In the genomic region with DNA sequence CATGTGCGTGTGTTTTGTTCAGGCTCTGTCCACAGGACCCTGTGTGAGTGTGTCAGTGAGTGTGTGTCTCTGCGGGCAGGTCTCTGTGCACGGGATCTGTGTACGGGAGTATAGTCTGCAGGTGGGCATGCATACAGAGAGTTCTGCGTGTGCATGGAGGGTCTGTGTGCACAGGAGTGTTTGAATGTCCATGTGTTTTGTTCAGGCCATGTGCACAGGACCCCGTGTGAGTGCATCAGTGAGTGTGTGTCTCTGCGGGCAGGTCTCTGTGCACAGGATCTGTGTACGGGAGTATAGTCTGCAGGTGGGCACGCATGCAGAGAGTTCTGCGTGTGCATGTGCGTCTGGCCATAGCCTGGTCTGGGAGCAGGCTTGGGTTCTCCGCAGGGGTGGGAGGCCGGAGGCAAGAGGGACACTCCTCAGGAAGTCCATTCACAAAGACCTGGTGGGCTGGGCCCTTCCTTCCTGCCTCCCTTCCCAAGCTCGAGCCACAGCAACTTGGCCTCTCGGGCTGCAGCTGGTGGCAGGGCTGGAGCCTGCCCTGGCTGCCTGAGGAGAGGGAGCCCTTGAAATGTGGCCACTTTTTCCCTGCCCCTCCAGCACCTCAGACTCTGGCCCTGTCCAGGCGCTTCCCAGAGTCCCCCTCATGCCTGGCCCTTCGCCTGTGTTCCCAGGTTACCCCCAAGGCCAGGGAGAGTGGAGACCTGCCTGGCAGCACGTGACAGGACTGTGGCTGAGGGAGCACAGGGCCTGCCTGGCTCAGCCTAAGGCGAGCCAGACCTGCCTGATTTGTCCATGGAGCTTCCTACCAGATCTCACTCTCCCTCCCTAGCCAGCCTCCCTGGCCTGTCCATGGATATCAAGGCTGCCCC, we compare ENCODE assay signal across 12 cellular contexts. TPM values are rescaled to one million over a fixed set of nuclear protein-coding genes. Genes with fewer than 3 reads are reported as not detected.
DNase-seq lines count a peak whose midpoint lies in the region; ATAC-seq and TF ChIP-seq lines count a peak whose summit lies in the region.
"Had no signal": no experiment of that assay in that cellular context is flagged by ENCODE, and none has a peak within 500 bp of the region (broad histone marks: within the 10 kb centered on the region; RNA-seq: fewer than 3 reads in every experiment).

No MANE protein-coding gene starts in this region.

- no peak for ATAC-seq in GM18907 (IDR thresholded peaks at IDR 0.05; ENCODE audit: unreplicated experiment)

- H3K27ac ChIP-seq in caudate nucleus (ENCODE audit: low read depth, low read length), result peak overlapping the region; percentile 62
- peak overlapping the region; percentile 47 to 57 for H3K27ac ChIP-seq in right atrium auricular region
- H3K27ac ChIP-seq in stomach, result peak overlapping the region in 4 of 5 donors; percentile 35 to 55 (median 48)

- H3K36me3 ChIP-seq in right atrium auricular region (no peaks in the 10 kb centered on the region), stomach (no peaks in the 10 kb centered on the region)
- H3K36me3 ChIP-seq: Peyer's patch had no signal

- H3K4me1 ChIP-seq in right atrium auricular region (peaks cover 0 to 37% of the 10 kb centered on the region in 2 donors), stomach (peaks cover 0 to 3% (median under 1%) of the 10 kb centered on the region in 4 donors)

- H3K27me3 ChIP-seq in right atrium auricular region (no peaks in the 10 kb centered on the region), stomach (peaks cover 0 to 9% (median 0%) of the 10 kb centered on the region in 3 donors)
- H3K27me3 ChIP-seq: Peyer's patch had no signal

- no peak for TF ChIP-seq POLR2A in stomach (IDR thresholded peaks at IDR 0.05)

- WGBS in stomach, 5 donors, result 78 to 86% (median 81%) methylated on average over 15 to 19 of the region's 19 CpGs

- TF ChIP-seq EP300 in stomach (IDR thresholded peaks at IDR 0.05), result no peak

- TF ChIP-seq CTCF in right atrium auricular region (IDR thresholded peaks at IDR 0.05) (no peak), stomach (IDR thresholded peaks at IDR 0.05) (no peak)

- DNase-seq in caudate nucleus (lab: John Stamatoyannopoulos, UW) (no peak), right atrium auricular region (ENCODE audit: low spot score) (no peak), stomach (no peak), SIG-M5 (lab: John Stamatoyannopoulos, UW) (no peak), NCI-H748 (lab: John Stamatoyannopoulos, UW; ENCODE audit: unreplicated experiment) (no peak)
- DNase-seq: MM.1S, NCI-H2171 treated with DMSO at 0.1 percent for 48 hours, nucleus accumbens, T1000 had no signal

- H3K4me3 ChIP-seq in right atrium auricular region (no peak overlapping the region), stomach (no peak overlapping the region)
- H3K4me3 ChIP-seq: Peyer's patch had no signal

- no peaks in the 10 kb centered on the region for H3K9me3 ChIP-seq in right atrium auricular region
- no peaks in the 10 kb centered on the region for H3K9me3 ChIP-seq in stomach
- H3K9me3 ChIP-seq: Peyer's patch had no signal

- intact Hi-C loops in stomach (cut with DNase I; ENCODE audit: low total_unique reads), result no loop called here

RNA-seq across cellular contexts. Expression of gene HSPA12B, which starts 6.8 kb away (rescaled TPM):
- total RNA-seq in right atrium auricular region (10 to 100 TPM; 11.2 to 13.4 TPM), stomach (10 to 100 TPM in 1 of 5 donors, 1 to 10 TPM in 3, under 1 TPM in 1; 0.87 to 14.3 (median 6.1) TPM)
- polyA plus RNA-seq in stomach, result 1 to 10 TPM; 3.0 to 5.3 (median 3.7) TPM
- total RNA-seq: activated naive CD8-positive, alpha-beta T cell treated with anti-CD3 and anti-CD28 coated beads, Interleukin-2, amount 10 ng/mL, durations not matched to agents 7 days and 5 days had no signal

RNA-seq across cellular contexts. Expression of gene SIGLEC1, which starts 26.9 kb away (rescaled TPM):
- total RNA-seq in right atrium auricular region (1 to 10 TPM; 3.2 to 3.9 TPM), stomach (10 to 100 TPM in 1 of 5 donors, 1 to 10 TPM in 4; 1.7 to 22.2 (median 4.5) TPM)
- polyA plus RNA-seq in stomach, result 1 to 10 TPM; 1.4 to 1.8 (median 1.5) TPM

RNA-seq across cellular contexts. Expression of gene ADISSP, which starts 28.3 kb away (rescaled TPM):
- total RNA-seq in right atrium auricular region (10 to 100 TPM; 10.8 to 11.2 TPM), stomach (100 to 1,000 TPM in 1 of 5 donors, 10 to 100 TPM in 2, 1 to 10 TPM in 2; 5.9 to 136 (median 49.0) TPM)
- 10 to 100 TPM; 14.4 to 32.6 (median 22.2) TPM for polyA plus RNA-seq in stomach

RNA-seq across cellular contexts. Expression of gene SPEF1, which starts 42.0 kb away (rescaled TPM):
- under 1 TPM in 1 of 2 donors, not detected in 1; 0.31 TPM for total RNA-seq in right atrium auricular region
- not detected for total RNA-seq in stomach
- polyA plus RNA-seq in stomach, result under 1 TPM in 2 of 3 donors, not detected in 1; 0.18 to 0.19 TPM
- total RNA-seq: activated naive CD8-positive, alpha-beta T cell treated with anti-CD3 and anti-CD28 coated beads, Interleukin-2, amount 10 ng/mL, durations not matched to agents 7 days and 5 days; Peyer's patch had no signal

RNA-seq across cellular contexts. Expression of gene CENPB, which starts 47.2 kb away (rescaled TPM):
- total RNA-seq in right atrium auricular region (10 to 100 TPM; 49.1 to 77.1 TPM), stomach (100 to 1,000 TPM in 1 of 5 donors, 10 to 100 TPM in 4; 24.5 to 130 (median 68.3) TPM)
- 10 to 100 TPM; 36.5 to 90.7 (median 79.6) TPM for polyA plus RNA-seq in stomach
